28 cellular contexts compared by ENCODE assay signal in the genomic region with DNA sequence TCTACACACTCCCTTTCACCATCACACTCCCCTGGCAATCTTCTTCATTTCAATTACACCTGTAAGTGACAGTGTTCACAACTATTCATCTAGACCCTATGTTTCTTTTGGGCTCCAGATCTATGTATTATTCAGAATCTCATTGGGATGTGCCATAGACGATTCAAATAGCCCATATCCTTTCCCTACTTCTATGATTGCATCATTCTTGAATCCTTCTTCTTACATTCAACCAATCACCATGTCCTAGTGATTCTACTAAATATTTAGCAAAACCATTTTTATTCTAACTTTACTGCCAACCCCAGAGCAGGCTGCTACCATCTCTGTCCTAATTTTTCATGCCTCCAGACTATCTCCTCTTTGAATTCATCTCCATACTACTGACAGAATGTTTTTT.
"Had no signal": no experiment of that assay in that cellular context is flagged by ENCODE, and none has a peak within 500 bp of the region (broad histone marks: within the 10 kb centered on the region; RNA-seq: fewer than 3 reads in every experiment).

No MANE protein-coding gene starts in this region.

- H3K4me1 ChIP-seq: stomach, suprapubic skin, thyroid gland, upper lobe of left lung, upper lobe of right lung, uterus had no signal

- H3K27me3 Mint-ChIP-seq: stimulated activated memory B cell treated with anti-CD40 and anti-IgM and Interleukin-4, amounts not matched to agents 10 μg/mL and 1 μg/mL and 100 μg/mL, for 72 hours; stimulated activated naive B cell treated with anti-CD40 and anti-IgM and Interleukin-4, amounts not matched to agents 10 μg/mL and 1 μg/mL and 100 μg/mL, for 72 hours; stimulated activated naive CD8-positive, alpha-beta T cell treated with anti-CD3 and anti-CD28 coated beads, Interleukin-15, amount 100 ng/mL, for 72 hours; stimulated activated naive CD8-positive, alpha-beta T cell treated with anti-CD3 and anti-CD28 coated beads, Interleukin-15, Interleukin-2, amounts not matched to agents 100 ng/mL and 50 ng/mL, for 24 hours had no signal

- H3K9me3 ChIP-seq: stomach, suprapubic skin, testis, thoracic aorta, thyroid gland, tibial artery, tibial nerve, transverse colon, upper lobe of left lung, upper lobe of right lung, uterus, vagina had no signal

- H3K27ac ChIP-seq: stomach, suprapubic skin, testis, thoracic aorta, thyroid gland, tibial artery, tibial nerve, transverse colon, upper lobe of left lung, upper lobe of right lung, uterus, vagina had no signal

- H3K9me3 Mint-ChIP-seq: stimulated activated memory B cell treated with anti-CD40 and anti-IgM and Interleukin-4, amounts not matched to agents 10 μg/mL and 1 μg/mL and 100 μg/mL, for 72 hours; stimulated activated naive B cell treated with anti-CD40 and anti-IgM and Interleukin-4, amounts not matched to agents 10 μg/mL and 1 μg/mL and 100 μg/mL, for 72 hours; stimulated activated naive CD8-positive, alpha-beta T cell treated with anti-CD3 and anti-CD28 coated beads, Interleukin-15, Interleukin-2, amounts not matched to agents 100 ng/mL and 50 ng/mL, for 24 hours; type B pancreatic cell had no signal

- H3K36me3 ChIP-seq: stomach, suprapubic skin, thoracic aorta, thyroid gland, tibial artery, tibial nerve, transverse colon, upper lobe of left lung, upper lobe of right lung, uterus, vagina had no signal

- ATAC-seq: stimulated activated effector memory CD8-positive, alpha-beta T cell treated with anti-CD3 and anti-CD28 coated beads, Interleukin-12 subunit alpha, Interleukin-12 subunit beta, amount 100 ng/mL, for 72 hours; stimulated activated memory B cell treated with anti-CD40 and anti-IgM and Interleukin-4, amounts not matched to agents 10 μg/mL and 1 μg/mL and 100 μg/mL, for 72 hours; stimulated activated naive B cell treated with anti-CD40 and anti-IgM and Interleukin-4, amounts not matched to agents 10 μg/mL and 1 μg/mL and 100 μg/mL, for 72 hours; stimulated activated naive CD8-positive, alpha-beta T cell treated with anti-CD3 and anti-CD28 coated beads, Interleukin-15, amount 100 ng/mL, for 72 hours; stimulated activated naive CD8-positive, alpha-beta T cell treated with anti-CD3 and anti-CD28 coated beads, Interleukin-15, Interleukin-2, amounts not matched to agents 100 U/mL and 50 U/mL, for 24 hours; upper lobe of right lung had no signal

- H3K36me3 Mint-ChIP-seq: stimulated activated effector memory CD8-positive, alpha-beta T cell treated with anti-CD3 and anti-CD28 coated beads, Interleukin-12 subunit alpha, Interleukin-12 subunit beta, amount 100 ng/mL, for 72 hours; stimulated activated memory B cell treated with anti-CD40 and anti-IgM and Interleukin-4, amounts not matched to agents 10 μg/mL and 1 μg/mL and 100 μg/mL, for 72 hours; stimulated activated naive B cell treated with anti-CD40 and anti-IgM and Interleukin-4, amounts not matched to agents 10 μg/mL and 1 μg/mL and 100 μg/mL, for 72 hours; type B pancreatic cell had no signal

- H3K27me3 ChIP-seq: stomach, suprapubic skin, testis, thyroid gland, tibial artery, tibial nerve, transverse colon, upper lobe of left lung, upper lobe of right lung, uterus, vagina had no signal

- H3K4me1 Mint-ChIP-seq: stimulated activated effector memory CD8-positive, alpha-beta T cell treated with anti-CD3 and anti-CD28 coated beads, Interleukin-12 subunit alpha, Interleukin-12 subunit beta, amount 100 ng/mL, for 72 hours; stimulated activated naive CD8-positive, alpha-beta T cell treated with anti-CD3 and anti-CD28 coated beads, Interleukin-15, amount 100 ng/mL, for 72 hours had no signal

- DNase-seq: stimulated activated CD4-positive, alpha-beta T cell treated with anti-CD3 and anti-CD28 coated beads, Interleukin-2, amount 100 ng/mL, for 48 hours; stimulated activated CD4-positive, alpha-beta T cell treated with anti-CD3 and anti-CD28 coated beads, Interleukin-4, amount 100 ng/mL, for 1 hour; stimulated activated CD4-positive, alpha-beta T cell treated with anti-CD3 and anti-CD28 coated beads, Interleukin-4, amount 100 ng/mL, for 24 hours; stimulated activated CD4-positive, alpha-beta T cell treated with anti-CD3 and anti-CD28 coated beads, Interleukin-4, amount 100 ng/mL, for 4 hours; stimulated activated CD8-positive, alpha-beta memory T cell treated with anti-CD3 and anti-CD28 coated beads, Interleukin-4, amount 100 ng/mL, for 48 hours; stimulated activated naive B cell treated with anti-CD40 and anti-IgM and Interleukin-4, amounts not matched to agents 10 μg/mL and 1 μg/mL and 100 μg/mL, for 72 hours; stimulated activated naive CD4-positive, alpha-beta T cell; stimulated activated naive CD4-positive, alpha-beta T cell treated with Interleukin-2 at 50 U/mL for 16 hours; stimulated activated naive CD8-positive, alpha-beta T cell treated with anti-CD3 and anti-CD28 coated beads, Interleukin-15, amount 100 ng/mL, for 72 hours; stimulated activated naive CD8-positive, alpha-beta T cell treated with anti-CD3 and anti-CD28 coated beads, Interleukin-15, Interleukin-2, amounts not matched to agents 100 U/mL and 50 U/mL, for 24 hours; stomach; substantia nigra; testis; thyroid gland; tibial artery; transverse colon; upper lobe of left lung; upper lobe of right lung; uterus had no signal

- H3K4me3 ChIP-seq: stomach, suprapubic skin, testis, thoracic aorta, thyroid gland, tibial artery, tibial nerve, transverse colon, upper lobe of left lung, upper lobe of right lung, uterus, vagina had no signal

- FAIRE-seq: urothelium cell line had no signal

- H3K27ac Mint-ChIP-seq: stimulated activated effector memory CD8-positive, alpha-beta T cell treated with anti-CD3 and anti-CD28 coated beads, Interleukin-12 subunit alpha, Interleukin-12 subunit beta, amount 100 ng/mL, for 72 hours; stimulated activated memory B cell treated with anti-CD40 and anti-IgM and Interleukin-4, amounts not matched to agents 10 μg/mL and 1 μg/mL and 100 μg/mL, for 72 hours; stimulated activated naive B cell treated with anti-CD40 and anti-IgM and Interleukin-4, amounts not matched to agents 10 μg/mL and 1 μg/mL and 100 μg/mL, for 72 hours; stimulated activated naive CD8-positive, alpha-beta T cell treated with anti-CD3 and anti-CD28 coated beads, Interleukin-15, amount 100 ng/mL, for 72 hours; stimulated activated naive CD8-positive, alpha-beta T cell treated with anti-CD3 and anti-CD28 coated beads, Interleukin-15, Interleukin-2, amounts not matched to agents 100 ng/mL and 50 ng/mL, for 24 hours; type B pancreatic cell had no signal

- H3K4me3 Mint-ChIP-seq: stimulated activated effector memory CD8-positive, alpha-beta T cell treated with anti-CD3 and anti-CD28 coated beads, Interleukin-12 subunit alpha, Interleukin-12 subunit beta, amount 100 ng/mL, for 72 hours; stimulated activated memory B cell treated with anti-CD40 and anti-IgM and Interleukin-4, amounts not matched to agents 10 μg/mL and 1 μg/mL and 100 μg/mL, for 72 hours; stimulated activated naive B cell treated with anti-CD40 and anti-IgM and Interleukin-4, amounts not matched to agents 10 μg/mL and 1 μg/mL and 100 μg/mL, for 72 hours; stimulated activated naive CD8-positive, alpha-beta T cell treated with anti-CD3 and anti-CD28 coated beads, Interleukin-15, amount 100 ng/mL, for 72 hours; stimulated activated naive CD8-positive, alpha-beta T cell treated with anti-CD3 and anti-CD28 coated beads, Interleukin-15, Interleukin-2, amounts not matched to agents 100 ng/mL and 50 ng/mL, for 24 hours; type B pancreatic cell had no signal
